ENCODE assay signal across 10 cellular contexts in the genomic region with DNA sequence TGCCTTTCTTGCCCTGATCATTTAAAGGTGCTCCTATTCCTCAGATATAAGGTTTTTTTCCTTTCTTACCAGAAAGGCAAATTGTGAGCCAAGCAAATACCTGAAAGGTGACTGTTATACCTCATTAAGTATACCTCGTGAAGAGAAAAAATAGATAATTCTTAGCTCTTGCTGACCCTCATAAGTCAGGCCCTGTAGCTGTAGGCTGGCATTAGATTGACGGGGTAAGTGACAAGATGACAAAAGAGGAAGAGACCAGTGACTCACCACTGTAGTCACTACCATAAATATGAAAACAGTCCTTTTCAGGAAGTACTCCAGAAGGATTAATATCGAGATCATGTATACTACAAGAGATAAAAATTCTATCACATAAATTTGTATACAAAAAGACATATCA.
DNase-seq lines count a peak whose midpoint lies in the region; ATAC-seq and TF ChIP-seq lines count a peak whose summit lies in the region.
"Had no signal": no experiment of that assay in that cellular context is flagged by ENCODE, and none has a peak within 500 bp of the region (broad histone marks: within the 10 kb centered on the region; RNA-seq: fewer than 3 reads in every experiment).

No MANE protein-coding gene starts in this region.

- peaks cover 38% of the 10 kb centered on the region for H3K36me3 Mint-ChIP-seq in CD8-positive, alpha-beta T cell

- CTCF ChIA-PET in CD8-positive, alpha-beta T cell (lab: Charles Lee), result interaction anchor here (1.6 kb wide), 1 partner anchor 109 kb away, joined by 3 read pairs; no protein-coding TSS in a partner anchor

- no peaks in the 10 kb centered on the region for H3K27me3 Mint-ChIP-seq in CD8-positive, alpha-beta T cell (ENCODE audit: low read depth)

- no peak overlapping the region for H3K4me3 Mint-ChIP-seq in CD8-positive, alpha-beta T cell

- intact Hi-C loops in CD8-positive, alpha-beta T cell (cut with DNase I, micrococcal nuclease), result no loop called here
- intact Hi-C loops in colonic mucosa (cut with DNase I) (no loop called here), spleen (cut with DNase I; ENCODE audit: low total_unique reads) (no loop called here)

- TF ChIP-seq POLR2A in spleen (IDR thresholded peaks at IDR 0.05), result no peak

- DNase-seq in CD8-positive, alpha-beta T cell, result no peak
- DNase-seq in MV-4-11 (lab: John Stamatoyannopoulos, UW) (peak; percentile 75), epithelial cell of esophagus (ENCODE audit: low read depth) (peak; percentile 16), colonic mucosa (no peak), HuH-7 (ENCODE audit: low spot score) (no peak), spleen (no peak)
- DNase-seq: NCI-H2029, psoas muscle had no signal

- H3K4me1 ChIP-seq in CD8-positive, alpha-beta T cell (ENCODE audit: insufficient read depth, low read length), result peaks cover 20% of the 10 kb centered on the region
- H3K4me1 ChIP-seq in colonic mucosa (no peaks in the 10 kb centered on the region), spleen (peaks cover 0 to 42% (median 16%) of the 10 kb centered on the region in 6 donors)

- peak overlapping the region; percentile 7 for H3K27ac Mint-ChIP-seq in CD8-positive, alpha-beta T cell

- peaks cover 81% of the 10 kb centered on the region for H3K4me1 Mint-ChIP-seq in CD8-positive, alpha-beta T cell (ENCODE audit: low read depth)

- H3K9ac ChIP-seq in colonic mucosa (ENCODE audit: low read depth in 2 of 2, low read length in 2 of 2), result no peak overlapping the region

- TF ChIP-seq CTCF in CD8-positive, alpha-beta T cell (IDR thresholded peaks at IDR 0.05), result no peak
- TF ChIP-seq CTCF in epithelial cell of esophagus (IDR thresholded peaks at IDR 0.05; ENCODE audit: insufficient read depth, low read depth, low read length, missing control alignments) (no peak), colonic mucosa (IDR thresholded peaks at IDR 0.05) (no peak), spleen (IDR thresholded peaks at IDR 0.05 in 8 of 11, conservative IDR thresholded peaks at IDR 0.05 in 3 of 11) (no peak)

- POLR2A ChIA-PET in CD8-positive, alpha-beta T cell (lab: Charles Lee), result no interaction called here

- no peaks in the 10 kb centered on the region for H3K27me3 ChIP-seq in CD8-positive, alpha-beta T cell (ENCODE audit: insufficient read depth, low read length)
- no peaks in the 10 kb centered on the region for H3K27me3 ChIP-seq in colonic mucosa
- H3K27me3 ChIP-seq in spleen (replicated peaks in 1 of 7), result no peaks in the 10 kb centered on the region

- no peaks in the 10 kb centered on the region for H3K9me3 Mint-ChIP-seq in CD8-positive, alpha-beta T cell

- no peaks in the 10 kb centered on the region for H3K36me3 ChIP-seq in CD8-positive, alpha-beta T cell (ENCODE audit: insufficient read depth, low read length)
- H3K36me3 ChIP-seq in colonic mucosa (no peaks in the 10 kb centered on the region), spleen (peaks cover 0 to 12% (median 0%) of the 10 kb centered on the region in 6 donors)

- H3K9me3 ChIP-seq in CD8-positive, alpha-beta T cell (ENCODE audit: low read length), result no peaks in the 10 kb centered on the region
- H3K9me3 ChIP-seq in colonic mucosa (no peaks in the 10 kb centered on the region), spleen (no peaks in the 10 kb centered on the region)
- H3K9me3 ChIP-seq: psoas muscle had no signal

- ATAC-seq in CD8-positive, alpha-beta T cell, result no peak
- peak; percentile 46 for ATAC-seq in GM19463 (IDR thresholded peaks at IDR 0.05; ENCODE audit: unreplicated experiment)
- ATAC-seq in GM21786 (IDR thresholded peaks at IDR 0.05; ENCODE audit: unreplicated experiment), result no peak
- ATAC-seq: psoas muscle had no signal

- H3K4me3 ChIP-seq in CD8-positive, alpha-beta T cell (ENCODE audit: low read depth, low read length), result no peak overlapping the region
- H3K4me3 ChIP-seq in epithelial cell of esophagus (ENCODE audit: low read length) (no peak overlapping the region), colonic mucosa (no peak overlapping the region), spleen (no peak overlapping the region)
- H3K4me3 ChIP-seq: psoas muscle had no signal

- WGBS in spleen, 5 donors, result 44 to 56% (median 52%) methylated on average over 3 of the region's 3 CpGs

- H3K27ac ChIP-seq in CD8-positive, alpha-beta T cell (ENCODE audit: low read depth, low read length), result no peak overlapping the region
- no peak overlapping the region for H3K27ac ChIP-seq in colonic mucosa
- peak overlapping the region in 1 of 8 donors; percentile 11 for H3K27ac ChIP-seq in spleen
- H3K27ac ChIP-seq: psoas muscle had no signal

Comparison
In these comparisons a context has a peak if more than half of its experiments do, and no peak if none do; other contexts are left out.
1. DNase-seq: peak in MV-4-11 (single experiment) and epithelial cell of esophagus (single experiment); none in CD8-positive, alpha-beta T cell (0 of 7), colonic mucosa (single experiment), HuH-7 (single experiment) and spleen (single experiment).